Comparison of ENCODE assay signal across 8 cellular contexts in genomic region chr9:98707158-98708102, GRCh38. TPM values are rescaled to one million over a fixed set of nuclear protein-coding genes. Genes with fewer than 3 reads are reported as not detected.
DNase-seq lines count a peak whose midpoint lies in the region; ATAC-seq and TF ChIP-seq lines count a peak whose summit lies in the region.

No MANE protein-coding gene starts in this region.

- ATAC-seq in HG03432 (IDR thresholded peaks at IDR 0.05; ENCODE audit: unreplicated experiment) (no peak), HG02981 (IDR thresholded peaks at IDR 0.05; ENCODE audit: unreplicated experiment) (no peak)

- no peak overlapping the region for H3K9ac ChIP-seq in MM.1S (ENCODE audit: low read length)

- H4K20me1 ChIP-seq in MM.1S (ENCODE audit: insufficient read depth, low read length) = no peaks in the 10 kb centered on the region

- H2AFZ ChIP-seq in MM.1S (ENCODE audit: low read length) = no peak overlapping the region

- H3K27ac ChIP-seq in MM.1S (ENCODE audit: low read length) (no peak overlapping the region), left ventricle myocardium inferior (replicated peaks) (no peak overlapping the region)

- H3F3A ChIP-seq in MM.1S (ENCODE audit: insufficient read depth, low read length) = no peaks in the 10 kb centered on the region

- H3K9me2 ChIP-seq in MM.1S (replicated peaks; ENCODE audit: insufficient read depth, low read length) = no peaks in the 10 kb centered on the region

- H3K4me3 ChIP-seq in MM.1S (ENCODE audit: low read length) (no peak overlapping the region), left ventricle myocardium inferior (peak overlapping the region; percentile 63), retinal pigment epithelial cell (ENCODE audit: low read length) (peak overlapping the region; percentile 21)

- peak; percentile 65 for DNase-seq in activated CD8-positive, alpha-beta memory T cell treated with anti-CD3 and anti-CD28 coated beads, Interleukin-2, amount 50 U/mL, for 48 hours
- no peak for DNase-seq in activated CD8-positive, alpha-beta memory T cell treated with anti-CD3 and anti-CD28 coated beads, Interleukin-2, amount 50 U/mL, for 4 hours
- DNase-seq in MM.1S (peak; percentile 12), left ventricle myocardium inferior (peak; percentile 39), retinal pigment epithelial cell (ENCODE audit: low read depth) (peak; percentile 27)
- peak; percentile 40 to 48 for DNase-seq in activated CD4-positive, alpha-beta T cell treated with anti-CD3 and anti-CD28 coated beads, Interleukin-2, amount 50 U/mL, for 48 hours

- H3K4me1 ChIP-seq in MM.1S (ENCODE audit: low read length) (no peaks in the 10 kb centered on the region), left ventricle myocardium inferior (peaks cover 27% of the 10 kb centered on the region)

- TF ChIP-seq CTCF in MM.1S (IDR thresholded peaks at IDR 0.05; ENCODE audit: low read length) = peak; percentile 16
- peak; percentile 61 for TF ChIP-seq CTCF in left ventricle myocardium inferior (IDR thresholded peaks at IDR 0.05; ENCODE audit: borderline replicate concordance)
- peak; percentile 71 for TF ChIP-seq CTCF in retinal pigment epithelial cell (conservative IDR thresholded peaks at IDR 0.05; ENCODE audit: low read depth, low read length)

- no peaks in the 10 kb centered on the region for H3K79me2 ChIP-seq in MM.1S (ENCODE audit: low read length)

- intact Hi-C loops in left ventricle myocardium inferior (cut with micrococcal nuclease) = no loop called here

- no peak overlapping the region for H3K4me2 ChIP-seq in MM.1S (ENCODE audit: low read depth, low read length)

- no peaks in the 10 kb centered on the region for H3K9me3 ChIP-seq in MM.1S (replicated peaks; ENCODE audit: insufficient read depth, low read length)
- H3K9me3 ChIP-seq in left ventricle myocardium inferior (replicated peaks) = no peaks in the 10 kb centered on the region

- no peaks in the 10 kb centered on the region for H3K36me3 ChIP-seq in MM.1S (replicated peaks; ENCODE audit: insufficient read depth, low read length)
- H3K36me3 ChIP-seq in left ventricle myocardium inferior = no peaks in the 10 kb centered on the region

- H3K27me3 ChIP-seq in MM.1S (replicated peaks; ENCODE audit: insufficient read depth, low read length) (no peaks in the 10 kb centered on the region), left ventricle myocardium inferior (ENCODE audit: low read depth) (peaks cover 98% of the 10 kb centered on the region)

RNA-seq across cellular contexts. Expression of gene GABBR2, which starts 1.3 kb away (rescaled TPM):
- 1.1 TPM for total RNA-seq in left ventricle myocardium inferior

Comparison
In these comparisons a context has a peak if more than half of its experiments do, and no peak if none do; other contexts are left out.
1. CTCF ChIP-seq: peak in every context shown above with its lines; median percentile 71 in retinal pigment epithelial cell; 61 in left ventricle myocardium inferior; 16 in MM.1S.